11 cellular contexts compared by ENCODE assay signal in the genomic region with DNA sequence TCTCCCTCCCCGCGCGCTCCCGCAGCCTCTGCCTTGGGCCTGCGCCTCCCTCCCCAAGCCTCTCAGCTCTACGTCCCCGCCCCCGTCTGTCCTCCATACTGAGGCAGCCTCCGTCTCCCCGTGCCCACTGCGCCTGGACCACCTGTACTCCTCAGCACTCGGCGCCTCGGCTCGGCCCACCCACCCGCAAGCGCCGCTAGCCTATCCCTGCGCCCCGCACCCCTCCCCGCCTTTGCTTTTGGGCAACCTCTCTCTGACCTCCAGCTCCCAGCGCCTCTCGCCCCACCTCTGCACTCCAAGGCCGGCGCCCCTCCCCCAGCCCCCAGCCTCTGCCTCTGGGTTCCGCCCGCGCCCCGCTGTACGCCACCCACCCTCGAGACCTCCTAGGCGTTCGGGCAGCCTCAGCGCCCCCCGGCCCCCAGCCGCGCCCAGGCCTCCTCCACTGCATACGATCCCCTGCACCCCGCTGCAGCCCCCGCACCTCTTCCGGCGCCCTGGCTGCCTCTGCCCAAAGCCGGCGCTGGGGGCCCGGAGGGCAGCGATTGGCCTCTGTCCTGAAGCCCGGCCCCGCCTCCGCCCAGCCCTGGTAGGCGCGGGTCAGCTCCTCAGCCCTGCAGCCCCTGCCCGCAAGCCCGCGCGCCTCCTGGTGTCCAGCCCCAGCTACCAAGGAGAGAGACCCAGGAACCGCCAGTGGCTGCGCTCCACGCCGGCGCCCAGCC.
A peak's percentile ranks its signal among the peaks of the same experiment; 100 is the strongest.
DNase-seq lines count a peak whose midpoint lies in the region; ATAC-seq and TF ChIP-seq lines count a peak whose summit lies in the region.
"Had no signal": no experiment of that assay in that cellular context is flagged by ENCODE, and none has a peak within 500 bp of the region (broad histone marks: within the 10 kb centered on the region; RNA-seq: fewer than 3 reads in every experiment).

No MANE protein-coding gene starts in this region.

- H3K4me3 ChIP-seq in HUES64 (ENCODE audit: low read length): peak overlapping the region; percentile 29
- no peak overlapping the region for H3K4me3 ChIP-seq in hepatocyte

- no peak overlapping the region for H2AFZ ChIP-seq in hepatocyte

- no peak overlapping the region for H3K27ac ChIP-seq in HUES64 (ENCODE audit: low read depth, low read length)
- H3K27ac ChIP-seq in hepatocyte: no peak overlapping the region
- H3K27ac ChIP-seq: esophagus muscularis mucosa had no signal

- no peaks in the 10 kb centered on the region for H3K9me3 Mint-ChIP-seq in activated naive CD8-positive, alpha-beta T cell treated with anti-CD3 and anti-CD28 coated beads, Interleukin-2, amount 50 U/mL, for 24 hours
- H3K9me3 Mint-ChIP-seq in stimulated activated naive CD8-positive, alpha-beta T cell treated with anti-CD3 and anti-CD28 coated beads, Interleukin-15, Interleukin-2, amounts not matched to agents 100 ng/mL and 50 ng/mL, for 24 hours: no peaks in the 10 kb centered on the region

- no peaks in the 10 kb centered on the region for H3K79me2 ChIP-seq in hepatocyte

- no peaks in the 10 kb centered on the region for H4K20me1 ChIP-seq in hepatocyte (ENCODE audit: insufficient read depth, poor library complexity, severe bottlenecking)

- no peak overlapping the region for H3K9ac ChIP-seq in HUES64 (ENCODE audit: low read depth, low read length)

- peak; percentile 25 for ATAC-seq in activated naive CD8-positive, alpha-beta T cell treated with anti-CD3 and anti-CD28 coated beads, Interleukin-2, amount 50 U/mL, for 24 hours
- ATAC-seq in GM18517 (IDR thresholded peaks at IDR 0.05; ENCODE audit: unreplicated experiment): no peak
- ATAC-seq: stimulated activated memory B cell treated with anti-CD40 and anti-IgM and Interleukin-4, amounts not matched to agents 10 μg/mL and 1 μg/mL and 100 μg/mL, for 72 hours had no signal

- TF ChIP-seq CTCF in hepatocyte (IDR thresholded peaks at IDR 0.05; ENCODE audit: poor library complexity): no peak

- no peaks in the 10 kb centered on the region for H3K9me2 ChIP-seq in hepatocyte (replicated peaks; ENCODE audit: insufficient read depth)

- no peaks in the 10 kb centered on the region for H3K36me3 ChIP-seq in HUES64 (ENCODE audit: insufficient read depth, low read length)
- no peaks in the 10 kb centered on the region for H3K36me3 ChIP-seq in hepatocyte (replicated peaks; ENCODE audit: insufficient read depth, low read depth)
- H3K36me3 ChIP-seq: esophagus muscularis mucosa had no signal

- 93% methylated on average over 60 of the region's 60 CpGs for WGBS in HUES64
- no CpG with 5 or more reads among the region's 60 CpGs for WGBS in hepatocyte (ENCODE audit: low lambda C conversion rate, missing lambda C conversion rate)

- no peaks in the 10 kb centered on the region for H3K27me3 ChIP-seq in HUES64 (ENCODE audit: insufficient read depth, low read length)
- H3K27me3 ChIP-seq in hepatocyte: no peaks in the 10 kb centered on the region

- H3K36me3 Mint-ChIP-seq in activated naive CD8-positive, alpha-beta T cell treated with anti-CD3 and anti-CD28 coated beads, Interleukin-2, amount 50 U/mL, for 24 hours (ENCODE audit: low read depth): no peaks in the 10 kb centered on the region
- H3K36me3 Mint-ChIP-seq in stimulated activated naive CD8-positive, alpha-beta T cell treated with anti-CD3 and anti-CD28 coated beads, Interleukin-15, Interleukin-2, amounts not matched to agents 100 ng/mL and 50 ng/mL, for 24 hours (ENCODE audit: low read depth): no peaks in the 10 kb centered on the region
- H3K36me3 Mint-ChIP-seq: stimulated activated memory B cell treated with anti-CD40 and anti-IgM and Interleukin-4, amounts not matched to agents 10 μg/mL and 1 μg/mL and 100 μg/mL, for 72 hours had no signal

- H3K4me1 Mint-ChIP-seq in activated naive CD8-positive, alpha-beta T cell treated with anti-CD3 and anti-CD28 coated beads, Interleukin-2, amount 50 U/mL, for 24 hours: peaks cover 12% of the 10 kb centered on the region
- H3K4me1 Mint-ChIP-seq in stimulated activated naive CD8-positive, alpha-beta T cell treated with anti-CD3 and anti-CD28 coated beads, Interleukin-15, Interleukin-2, amounts not matched to agents 100 ng/mL and 50 ng/mL, for 24 hours (ENCODE audit: low read depth): peaks cover 5% of the 10 kb centered on the region
- H3K4me1 Mint-ChIP-seq: stimulated activated memory B cell treated with anti-CD40 and anti-IgM and Interleukin-4, amounts not matched to agents 10 μg/mL and 1 μg/mL and 100 μg/mL, for 72 hours had no signal

- no peak overlapping the region for H3K27ac Mint-ChIP-seq in activated naive CD8-positive, alpha-beta T cell treated with anti-CD3 and anti-CD28 coated beads, Interleukin-2, amount 50 U/mL, for 24 hours
- H3K27ac Mint-ChIP-seq in stimulated activated naive CD8-positive, alpha-beta T cell treated with anti-CD3 and anti-CD28 coated beads, Interleukin-15, Interleukin-2, amounts not matched to agents 100 ng/mL and 50 ng/mL, for 24 hours: no peak overlapping the region
- H3K27ac Mint-ChIP-seq: stimulated activated memory B cell treated with anti-CD40 and anti-IgM and Interleukin-4, amounts not matched to agents 10 μg/mL and 1 μg/mL and 100 μg/mL, for 72 hours had no signal

- H3K4me1 ChIP-seq in HUES64 (ENCODE audit: insufficient read depth, low read length): no peaks in the 10 kb centered on the region
- no peaks in the 10 kb centered on the region for H3K4me1 ChIP-seq in hepatocyte (ENCODE audit: insufficient read depth)
- H3K4me1 ChIP-seq: esophagus muscularis mucosa had no signal

- no peak overlapping the region for H3K4me2 ChIP-seq in hepatocyte

- peaks cover 4% of the 10 kb centered on the region for H3K27me3 Mint-ChIP-seq in activated naive CD8-positive, alpha-beta T cell treated with anti-CD3 and anti-CD28 coated beads, Interleukin-2, amount 50 U/mL, for 24 hours
- peaks cover 5% of the 10 kb centered on the region for H3K27me3 Mint-ChIP-seq in stimulated activated naive CD8-positive, alpha-beta T cell treated with anti-CD3 and anti-CD28 coated beads, Interleukin-15, Interleukin-2, amounts not matched to agents 100 ng/mL and 50 ng/mL, for 24 hours

- H3K9me3 ChIP-seq in HUES64 (ENCODE audit: insufficient read depth, low read depth, low read length): peaks cover 15% of the 10 kb centered on the region; the same call in 1 of the 2 replicates
- H3K9me3 ChIP-seq in hepatocyte (ENCODE audit: low read depth): no peaks in the 10 kb centered on the region
- H3K9me3 ChIP-seq: esophagus muscularis mucosa had no signal

- DNase-seq in activated naive CD8-positive, alpha-beta T cell treated with anti-CD3 and anti-CD28 coated beads, Interleukin-2, amount 50 U/mL, for 24 hours: peak; percentile 4
- DNase-seq in iPS-NIHi11 (ENCODE audit: low spot score) (peak; percentile 3), NCI-H2081 treated with DMSO at 0.1 percent for 48 hours (lab: John Stamatoyannopoulos, UW) (no peak), hepatocyte (ENCODE audit: low spot score) (no peak)
- no peak for DNase-seq in activated CD4-positive, CD25-positive, alpha-beta regulatory T cell treated with anti-CD3 and anti-CD28 coated beads, Interleukin-2, amount 50 U/mL, for 72 hours
- DNase-seq: H7 had no signal

- H3K4me3 Mint-ChIP-seq in activated naive CD8-positive, alpha-beta T cell treated with anti-CD3 and anti-CD28 coated beads, Interleukin-2, amount 50 U/mL, for 24 hours: peak overlapping the region; percentile 26
- H3K4me3 Mint-ChIP-seq in stimulated activated naive CD8-positive, alpha-beta T cell treated with anti-CD3 and anti-CD28 coated beads, Interleukin-15, Interleukin-2, amounts not matched to agents 100 ng/mL and 50 ng/mL, for 24 hours: peak overlapping the region; percentile 35
- H3K4me3 Mint-ChIP-seq: stimulated activated memory B cell treated with anti-CD40 and anti-IgM and Interleukin-4, amounts not matched to agents 10 μg/mL and 1 μg/mL and 100 μg/mL, for 72 hours had no signal

Comparison
In these comparisons a context has a peak if more than half of its experiments do, and no peak if none do; other contexts are left out.
1. DNase-seq: peak in activated naive CD8-positive, alpha-beta T cell treated with anti-CD3 and anti-CD28 coated beads, Interleukin-2, amount 50 U/mL, for 24 hours (single experiment) and iPS-NIHi11 (single experiment); none in NCI-H2081 treated with DMSO at 0.1 percent for 48 hours (single experiment), activated CD4-positive, CD25-positive, alpha-beta regulatory T cell treated with anti-CD3 and anti-CD28 coated beads, Interleukin-2, amount 50 U/mL, for 72 hours (single experiment) and hepatocyte (single experiment).